In the genomic region with DNA sequence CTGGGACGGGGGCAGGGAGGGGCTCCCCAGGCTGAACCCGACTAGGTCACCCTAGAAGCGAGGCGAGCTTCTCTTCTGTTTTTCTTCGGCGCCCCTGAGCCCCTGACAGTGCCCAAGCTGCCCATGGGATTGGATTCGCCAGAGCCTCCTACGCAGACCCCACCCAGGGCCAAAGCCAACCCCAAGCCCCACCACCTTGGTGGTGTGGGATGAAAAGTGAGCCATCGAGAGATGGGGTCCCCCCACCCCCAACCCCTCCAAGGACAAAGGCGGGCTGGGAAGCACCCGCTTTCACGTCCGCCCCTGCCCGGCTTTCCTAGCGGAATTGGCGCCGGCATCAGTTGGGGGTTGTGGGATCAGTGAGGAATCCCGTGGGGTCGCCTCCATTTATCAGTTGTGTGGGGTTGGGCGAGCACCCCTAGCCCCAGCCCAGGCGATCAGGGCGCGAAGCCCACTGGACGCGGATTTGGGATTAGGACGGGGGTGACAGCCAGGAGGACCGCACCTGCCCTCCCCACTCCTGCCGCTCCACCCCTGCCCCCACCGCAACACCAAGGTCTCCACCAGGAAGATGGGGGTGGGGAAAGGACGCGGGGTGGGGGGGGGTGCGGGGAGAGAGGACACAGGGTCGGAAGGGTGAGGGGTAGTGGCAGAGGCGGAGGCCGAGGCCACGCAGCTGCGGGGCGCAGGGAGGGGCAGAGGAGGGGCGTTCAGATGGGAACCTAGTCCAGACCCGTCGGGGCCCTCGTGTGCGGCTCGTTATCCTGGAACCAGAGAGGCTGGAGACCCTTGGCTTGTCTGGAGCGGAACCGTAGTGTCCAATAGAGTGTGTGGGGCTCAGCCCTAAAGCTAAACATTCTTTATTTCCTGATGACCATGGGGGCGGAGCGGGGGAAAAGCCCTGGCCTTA, we compare ENCODE assay signal across 1 cellular context.
TF ChIP-seq lines count a peak whose summit lies in the region.

No MANE protein-coding gene starts in this region.

TF ChIP-seq in WTC11, 78 proteins besides CTCF, POLR2A, EP300 and RAD21 (continued from another document):
- TF ChIP-seq, protein P1, sequence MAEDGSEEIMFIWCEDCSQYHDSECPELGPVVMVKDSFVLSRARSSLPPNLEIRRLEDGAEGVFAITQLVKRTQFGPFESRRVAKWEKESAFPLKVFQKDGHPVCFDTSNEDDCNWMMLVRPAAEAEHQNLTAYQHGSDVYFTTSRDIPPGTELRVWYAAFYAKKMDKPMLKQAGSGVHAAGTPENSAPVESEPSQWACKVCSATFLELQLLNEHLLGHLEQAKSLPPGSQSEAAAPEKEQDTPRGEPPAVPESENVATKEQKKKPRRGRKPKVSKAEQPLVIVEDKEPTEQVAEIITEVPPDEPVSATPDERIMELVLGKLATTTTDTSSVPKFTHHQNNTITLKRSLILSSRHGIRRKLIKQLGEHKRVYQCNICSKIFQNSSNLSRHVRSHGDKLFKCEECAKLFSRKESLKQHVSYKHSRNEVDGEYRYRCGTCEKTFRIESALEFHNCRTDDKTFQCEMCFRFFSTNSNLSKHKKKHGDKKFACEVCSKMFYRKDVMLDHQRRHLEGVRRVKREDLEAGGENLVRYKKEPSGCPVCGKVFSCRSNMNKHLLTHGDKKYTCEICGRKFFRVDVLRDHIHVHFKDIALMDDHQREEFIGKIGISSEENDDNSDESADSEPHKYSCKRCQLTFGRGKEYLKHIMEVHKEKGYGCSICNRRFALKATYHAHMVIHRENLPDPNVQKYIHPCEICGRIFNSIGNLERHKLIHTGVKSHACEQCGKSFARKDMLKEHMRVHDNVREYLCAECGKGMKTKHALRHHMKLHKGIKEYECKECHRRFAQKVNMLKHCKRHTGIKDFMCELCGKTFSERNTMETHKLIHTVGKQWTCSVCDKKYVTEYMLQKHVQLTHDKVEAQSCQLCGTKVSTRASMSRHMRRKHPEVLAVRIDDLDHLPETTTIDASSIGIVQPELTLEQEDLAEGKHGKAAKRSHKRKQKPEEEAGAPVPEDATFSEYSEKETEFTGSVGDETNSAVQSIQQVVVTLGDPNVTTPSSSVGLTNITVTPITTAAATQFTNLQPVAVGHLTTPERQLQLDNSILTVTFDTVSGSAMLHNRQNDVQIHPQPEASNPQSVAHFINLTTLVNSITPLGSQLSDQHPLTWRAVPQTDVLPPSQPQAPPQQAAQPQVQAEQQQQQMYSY (CRISPR knock-in tag; IDR thresholded peaks at IDR 0.05), result no peak
- TF ChIP-seq PRRX2 (CRISPR knock-in tag; IDR thresholded peaks at IDR 0.05), result no peak
- TF ChIP-seq, protein P2, sequence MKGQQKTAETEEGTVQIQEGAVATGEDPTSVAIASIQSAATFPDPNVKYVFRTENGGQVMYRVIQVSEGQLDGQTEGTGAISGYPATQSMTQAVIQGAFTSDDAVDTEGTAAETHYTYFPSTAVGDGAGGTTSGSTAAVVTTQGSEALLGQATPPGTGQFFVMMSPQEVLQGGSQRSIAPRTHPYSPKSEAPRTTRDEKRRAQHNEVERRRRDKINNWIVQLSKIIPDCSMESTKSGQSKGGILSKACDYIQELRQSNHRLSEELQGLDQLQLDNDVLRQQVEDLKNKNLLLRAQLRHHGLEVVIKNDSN (CRISPR knock-in tag; IDR thresholded peaks at IDR 0.05), result no peak
- TF ChIP-seq GRHL2 (CRISPR knock-in tag; IDR thresholded peaks at IDR 0.05; ENCODE audit: insufficient replicate concordance, severe bottlenecking), result no peak
- TF ChIP-seq, protein P3, sequence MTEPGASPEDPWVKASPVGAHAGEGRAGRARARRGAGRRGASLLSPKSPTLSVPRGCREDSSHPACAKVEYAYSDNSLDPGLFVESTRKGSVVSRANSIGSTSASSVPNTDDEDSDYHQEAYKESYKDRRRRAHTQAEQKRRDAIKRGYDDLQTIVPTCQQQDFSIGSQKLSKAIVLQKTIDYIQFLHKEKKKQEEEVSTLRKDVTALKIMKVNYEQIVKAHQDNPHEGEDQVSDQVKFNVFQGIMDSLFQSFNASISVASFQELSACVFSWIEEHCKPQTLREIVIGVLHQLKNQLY (CRISPR knock-in tag; IDR thresholded peaks at IDR 0.05), result no peak
- TF ChIP-seq, protein P4, sequence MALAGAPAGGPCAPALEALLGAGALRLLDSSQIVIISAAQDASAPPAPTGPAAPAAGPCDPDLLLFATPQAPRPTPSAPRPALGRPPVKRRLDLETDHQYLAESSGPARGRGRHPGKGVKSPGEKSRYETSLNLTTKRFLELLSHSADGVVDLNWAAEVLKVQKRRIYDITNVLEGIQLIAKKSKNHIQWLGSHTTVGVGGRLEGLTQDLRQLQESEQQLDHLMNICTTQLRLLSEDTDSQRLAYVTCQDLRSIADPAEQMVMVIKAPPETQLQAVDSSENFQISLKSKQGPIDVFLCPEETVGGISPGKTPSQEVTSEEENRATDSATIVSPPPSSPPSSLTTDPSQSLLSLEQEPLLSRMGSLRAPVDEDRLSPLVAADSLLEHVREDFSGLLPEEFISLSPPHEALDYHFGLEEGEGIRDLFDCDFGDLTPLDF (CRISPR knock-in tag; IDR thresholded peaks at IDR 0.05), result no peak
- no peak for TF ChIP-seq ZNF423 (CRISPR knock-in tag; IDR thresholded peaks at IDR 0.05)
- TF ChIP-seq ZNF121 (CRISPR knock-in tag; IDR thresholded peaks at IDR 0.05), result no peak
